29 cellular contexts compared by ENCODE assay signal in the genomic region with DNA sequence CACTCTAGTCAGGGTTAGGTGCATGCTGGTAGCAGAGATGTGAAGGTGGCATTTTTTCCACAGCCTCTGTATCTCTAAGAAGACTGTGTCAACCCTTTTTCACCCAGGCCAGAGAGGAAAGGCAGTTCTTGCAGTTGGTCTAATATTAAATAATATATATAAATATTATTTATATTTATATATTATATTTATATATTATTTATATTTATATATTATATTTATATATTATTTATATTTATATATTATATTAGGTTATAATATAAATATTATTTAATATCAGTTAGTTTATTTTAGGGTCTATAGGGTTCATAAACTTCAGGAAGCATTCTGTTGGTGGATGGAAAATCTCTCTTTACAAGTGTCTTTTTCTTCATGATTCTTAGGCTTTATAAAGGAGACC.
"Had no signal": no experiment of that assay in that cellular context is flagged by ENCODE, and none has a peak within 500 bp of the region (broad histone marks: within the 10 kb centered on the region; RNA-seq: fewer than 3 reads in every experiment).

No MANE protein-coding gene starts in this region.

- DNase-seq: colonic mucosa; effector CD8-positive, alpha-beta T cell; endodermal cell; heart left ventricle; left cardiac atrium; left lung; mesenchymal stem cell; mucosa of descending colon; naive B cell; stimulated activated CD4-positive, alpha-beta T cell treated with anti-CD3 and anti-CD28 coated beads, Interleukin-2, amount 100 ng/mL, for 24 hours; stimulated activated CD4-positive, alpha-beta T cell treated with anti-CD3 and anti-CD28 coated beads, Interleukin-4, amount 100 ng/mL, for 24 hours; stimulated activated naive CD4-positive, alpha-beta T cell treated with Interleukin-2 at 50 U/mL for 16 hours; stomach; thyroid gland had no signal

- H3K79me2 ChIP-seq: hepatocyte, parathyroid adenoma had no signal

- ATAC-seq: esophagus mucosa; gastroesophageal sphincter; heart left ventricle; left cardiac atrium; left lung; mucosa of descending colon; natural killer cell treated with Interleukin-12 subunit alpha and Interleukin-12 subunit beta and Interleukin-15 and Interleukin-18, amount 100 ng/mL, for 72 hours; sciatic nerve; stimulated activated effector memory CD8-positive, alpha-beta T cell treated with anti-CD3 and anti-CD28 coated beads, Interleukin-12 subunit alpha, Interleukin-12 subunit beta, amount 100 ng/mL, for 72 hours had no signal

- H3K27ac ChIP-seq: colonic mucosa, epithelial cell of prostate, gastroesophageal sphincter, heart left ventricle, hepatocyte, left lung, neutrophil, parathyroid adenoma, right atrium auricular region, stomach, thyroid gland had no signal

- H3K9me3 ChIP-seq: colonic mucosa, neutrophil, thyroid gland had no signal

- H3K36me3 Mint-ChIP-seq: natural killer cell treated with Interleukin-12 subunit alpha and Interleukin-12 subunit beta and Interleukin-15 and Interleukin-18, amount 100 ng/mL, for 72 hours; stimulated activated effector memory CD8-positive, alpha-beta T cell treated with anti-CD3 and anti-CD28 coated beads, Interleukin-12 subunit alpha, Interleukin-12 subunit beta, amount 100 ng/mL, for 72 hours; type B pancreatic cell had no signal

- H3K4me2 ChIP-seq: hepatocyte had no signal

- H3K9ac ChIP-seq: parathyroid adenoma had no signal

- H3K4me1 Mint-ChIP-seq: endodermal cell; neural crest cell; stimulated activated effector memory CD8-positive, alpha-beta T cell treated with anti-CD3 and anti-CD28 coated beads, Interleukin-12 subunit alpha, Interleukin-12 subunit beta, amount 100 ng/mL, for 72 hours had no signal

- H3K27me3 ChIP-seq: colonic mucosa, gastroesophageal sphincter, heart left ventricle, hepatocyte, left lung, neutrophil, right atrium auricular region, stomach, thyroid gland had no signal

- H3K9me3 Mint-ChIP-seq: type B pancreatic cell had no signal

- H3K4me3 Mint-ChIP-seq: dendritic cell treated with granulocyte-macrophage colony-stimulating factor and Interleukin-4, amounts not matched to agents 40 ng/mL and 50 ng/mL, for 4 days; endodermal cell; mesothelial cell of epicardium; naive B cell; natural killer cell treated with Interleukin-12 subunit alpha and Interleukin-12 subunit beta and Interleukin-15 and Interleukin-18, amount 100 ng/mL, for 72 hours; neural crest cell; stimulated activated effector memory CD8-positive, alpha-beta T cell treated with anti-CD3 and anti-CD28 coated beads, Interleukin-12 subunit alpha, Interleukin-12 subunit beta, amount 100 ng/mL, for 72 hours; type B pancreatic cell had no signal

- H3K27ac Mint-ChIP-seq: dendritic cell treated with granulocyte-macrophage colony-stimulating factor and Interleukin-4, amounts not matched to agents 40 ng/mL and 50 ng/mL, for 4 days; endodermal cell; mesothelial cell of epicardium; natural killer cell treated with Interleukin-12 subunit alpha and Interleukin-12 subunit beta and Interleukin-15 and Interleukin-18, amount 100 ng/mL, for 72 hours; progenitor cell of endocrine pancreas; stimulated activated effector memory CD8-positive, alpha-beta T cell treated with anti-CD3 and anti-CD28 coated beads, Interleukin-12 subunit alpha, Interleukin-12 subunit beta, amount 100 ng/mL, for 72 hours; type B pancreatic cell had no signal

- H3K27me3 Mint-ChIP-seq: progenitor cell of endocrine pancreas had no signal

- H3K4me3 ChIP-seq: colonic mucosa, gastroesophageal sphincter, heart left ventricle, hepatocyte, left lung, mucosa of descending colon, right atrium auricular region, stomach, thyroid gland had no signal

- H3K36me3 ChIP-seq: colonic mucosa, gastroesophageal sphincter, heart left ventricle, left lung, neutrophil, right atrium auricular region, stomach, thyroid gland had no signal

- H2AFZ ChIP-seq: hepatocyte, parathyroid adenoma had no signal

- H3K4me1 ChIP-seq: colonic mucosa, gastroesophageal sphincter, heart left ventricle, left lung, parathyroid adenoma, right atrium auricular region, stomach, thyroid gland had no signal
